Comparison of ENCODE assay signal across 30 cellular contexts in genomic region chr20:23033918-23034317, GRCh38. TPM values are rescaled to one million over a fixed set of nuclear protein-coding genes. Genes with fewer than 3 reads are reported as not detected.
"Had no signal": no experiment of that assay in that cellular context is flagged by ENCODE, and none has a peak within 500 bp of the region (broad histone marks: within the 10 kb centered on the region; RNA-seq: fewer than 3 reads in every experiment).

No MANE protein-coding gene starts in this region.

- DNase-seq: cerebellar nuclear complex; colonic mucosa; dermis blood vessel endothelial cell; dorsolateral prefrontal cortex; effector CD4-positive, alpha-beta T cell; effector memory CD4-positive, alpha-beta T cell; erythroblast; esophagus squamous epithelium; foreskin fibroblast; foreskin melanocyte; gastrocnemius medialis; glutamatergic neuron; heart right ventricle; hippocampal formation; left cardiac atrium; left lung; left ventricle myocardium superior; mammary epithelial cell; mesendoderm; midbrain had no signal

- H3K9me3 ChIP-seq: colonic mucosa, esophagus squamous epithelium, gastrocnemius medialis, heart right ventricle, left lung had no signal

- H3K4me3 ChIP-seq: colonic mucosa, dorsolateral prefrontal cortex, esophagus squamous epithelium, gastrocnemius medialis, heart right ventricle, left lung, lung had no signal

- H3K4me1 ChIP-seq: colonic mucosa, gastrocnemius medialis had no signal

- H3K27ac ChIP-seq: colonic mucosa, dorsolateral prefrontal cortex, epithelial cell of prostate, esophagus squamous epithelium, gastrocnemius medialis, heart right ventricle, left lung had no signal

- H3K36me3 ChIP-seq: colonic mucosa, esophagus squamous epithelium, gastrocnemius medialis, heart right ventricle, left lung had no signal

- ATAC-seq: esophagus mucosa, gastrocnemius medialis, heart right ventricle, left cardiac atrium, left lung, left ventricle myocardium superior had no signal

RNA-seq across cellular contexts. Expression of gene SSTR4, which starts 1.2 kb away (rescaled TPM):
- total RNA-seq: chondrocyte, colonic mucosa, dermis blood vessel endothelial cell, esophagus mucosa, esophagus squamous epithelium, gastrocnemius medialis, glomerular endothelial cell, heart right ventricle, kidney epithelial cell, left cardiac atrium, left lung, left ventricle myocardium superior, lower leg skin, lung, mammary epithelial cell, mononuclear cell, mucosa of gallbladder had no signal
- polyA plus RNA-seq: heart right ventricle, keratinocyte, mammary epithelial cell had no signal

RNA-seq across cellular contexts. Expression of gene CD93, which starts 52.2 kb away (rescaled TPM):
- total RNA-seq: mammary epithelial cell had no signal
- polyA plus RNA-seq: keratinocyte, mammary epithelial cell had no signal
